8 cellular contexts compared by ENCODE assay signal in the genomic region with DNA sequence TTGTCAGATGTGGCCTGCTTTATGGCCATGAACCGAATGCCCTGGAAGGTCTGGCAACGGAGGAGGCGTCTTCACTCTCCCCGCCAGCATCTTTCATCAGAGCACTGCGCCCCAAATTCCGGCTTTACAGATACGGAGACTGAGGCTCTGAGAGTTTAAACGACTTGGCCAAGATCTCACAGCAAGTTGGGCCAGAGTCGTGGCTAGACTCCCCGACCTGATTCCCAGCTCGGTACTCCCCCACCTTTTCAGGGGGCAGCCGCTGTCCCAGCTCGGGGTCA. TPM values are rescaled to one million over a fixed set of nuclear protein-coding genes. Genes with fewer than 3 reads are reported as not detected.
DNase-seq lines count a peak whose midpoint lies in the region; ATAC-seq and TF ChIP-seq lines count a peak whose summit lies in the region.
"Had no signal": no experiment of that assay in that cellular context is flagged by ENCODE, and none has a peak within 500 bp of the region (broad histone marks: within the 10 kb centered on the region; RNA-seq: fewer than 3 reads in every experiment).

No MANE protein-coding gene starts in this region.

- H3K9me3 ChIP-seq in HUES48 (ENCODE audit: control insufficient read depth, insufficient read depth, low read length) (no peaks in the 10 kb centered on the region), iPS-20b (ENCODE audit: insufficient read depth, low read depth, low read length) (no peaks in the 10 kb centered on the region), smooth muscle cell (replicated peaks; ENCODE audit: low read depth) (no peaks in the 10 kb centered on the region)
- H3K9me3 ChIP-seq: thyroid gland had no signal

- no peaks in the 10 kb centered on the region for H3K36me3 Mint-ChIP-seq in activated CD8-positive, alpha-beta T cell treated with anti-CD3 and anti-CD28 coated beads, Interleukin-2, amount 10 ng/mL, durations not matched to agents 7 days and 5 days (ENCODE audit: low read depth)

- no peak overlapping the region for H3K27ac ChIP-seq in HUES48 (ENCODE audit: low read depth, low read length)
- H3K27ac ChIP-seq in iPS-20b (ENCODE audit: low read length) = no peak overlapping the region
- H3K27ac ChIP-seq in smooth muscle cell (ENCODE audit: low read depth) = no peak overlapping the region
- H3K27ac ChIP-seq: thyroid gland had no signal

- H3K4me3 ChIP-seq in HUES48 (ENCODE audit: low read depth, low read length) (peak overlapping the region; percentile 61), iPS-20b (ENCODE audit: low read length) (peak overlapping the region; percentile 74), smooth muscle cell (peak overlapping the region; percentile 45)

- H3F3A ChIP-seq in smooth muscle cell (ENCODE audit: low read depth) = peaks cover 9% of the 10 kb centered on the region

- ATAC-seq in activated CD8-positive, alpha-beta T cell treated with anti-CD3 and anti-CD28 coated beads, Interleukin-2, amount 10 ng/mL, durations not matched to agents 7 days and 5 days = no peak

- 7% methylated on average over 12 of the region's 13 CpGs for WGBS in smooth muscle cell (ENCODE audit: low lambda C conversion rate)

- DNase-seq in activated CD8-positive, alpha-beta T cell treated with anti-CD3 and anti-CD28 coated beads, Interleukin-2, amount 10 ng/mL, durations not matched to agents 7 days and 5 days = no peak
- no peak for DNase-seq in smooth muscle cell (lab: John Stamatoyannopoulos, UW; ENCODE audit: unreplicated experiment)
- DNase-seq in erythroblast (lab: John Stamatoyannopoulos, UW) = no peak
- no peak for DNase-seq in ureter (ENCODE audit: low spot score)
- DNase-seq in NCI-H1436 treated with DMSO at 0.1 percent for 48 hours (lab: John Stamatoyannopoulos, UW) = no peak

- no peak overlapping the region for H3K9ac ChIP-seq in HUES48 (ENCODE audit: low read depth, low read length)
- H3K9ac ChIP-seq in iPS-20b (ENCODE audit: low read depth, low read length) = no peak overlapping the region
- H3K9ac ChIP-seq in smooth muscle cell (ENCODE audit: low read depth) = no peak overlapping the region

- peaks cover 28% of the 10 kb centered on the region for H3K4me1 Mint-ChIP-seq in activated CD8-positive, alpha-beta T cell treated with anti-CD3 and anti-CD28 coated beads, Interleukin-2, amount 10 ng/mL, durations not matched to agents 7 days and 5 days (ENCODE audit: low read depth)

- H3K36me3 ChIP-seq in HUES48 (ENCODE audit: control insufficient read depth, insufficient read depth, low read length) (no peaks in the 10 kb centered on the region), iPS-20b (ENCODE audit: insufficient read depth, low read depth, low read length) (no peaks in the 10 kb centered on the region), smooth muscle cell (ENCODE audit: low read depth) (no peaks in the 10 kb centered on the region)
- H3K36me3 ChIP-seq: thyroid gland had no signal

- no peak overlapping the region for H3K27ac Mint-ChIP-seq in activated CD8-positive, alpha-beta T cell treated with anti-CD3 and anti-CD28 coated beads, Interleukin-2, amount 10 ng/mL, durations not matched to agents 7 days and 5 days

- H3K9me3 Mint-ChIP-seq in activated CD8-positive, alpha-beta T cell treated with anti-CD3 and anti-CD28 coated beads, Interleukin-2, amount 10 ng/mL, durations not matched to agents 7 days and 5 days (ENCODE audit: insufficient read depth) = no peaks in the 10 kb centered on the region

- no peak for TF ChIP-seq CTCF in smooth muscle cell (IDR thresholded peaks at IDR 0.05; ENCODE audit: borderline replicate concordance, insufficient read depth, poor library complexity, severe bottlenecking)

- no peak for TF ChIP-seq POLR2A in erythroblast (IDR thresholded peaks at IDR 0.05; ENCODE audit: low read length)

- H3K27me3 ChIP-seq in HUES48 (ENCODE audit: control insufficient read depth, insufficient read depth, low read length) (peaks cover 61% of the 10 kb centered on the region), iPS-20b (ENCODE audit: insufficient read depth, low read length) (peaks cover 78% of the 10 kb centered on the region), smooth muscle cell (ENCODE audit: low read depth) (peaks cover 33% of the 10 kb centered on the region)

- H3K4me3 Mint-ChIP-seq in activated CD8-positive, alpha-beta T cell treated with anti-CD3 and anti-CD28 coated beads, Interleukin-2, amount 10 ng/mL, durations not matched to agents 7 days and 5 days = peak overlapping the region; percentile 12

- H3K79me2 ChIP-seq in smooth muscle cell (ENCODE audit: low read depth) = no peaks in the 10 kb centered on the region

- no peak overlapping the region for H2AFZ ChIP-seq in smooth muscle cell (ENCODE audit: low read depth)

- peaks cover 71% of the 10 kb centered on the region for H3K27me3 Mint-ChIP-seq in activated CD8-positive, alpha-beta T cell treated with anti-CD3 and anti-CD28 coated beads, Interleukin-2, amount 10 ng/mL, durations not matched to agents 7 days and 5 days (ENCODE audit: low read depth)

- CTCF ChIA-PET in activated CD8-positive, alpha-beta T cell treated with anti-CD3 and anti-CD28 coated beads, Interleukin-2, amount 10 ng/mL, durations not matched to agents 7 days and 5 days (lab: Charles Lee) = interaction anchor here (0.9 to 4.1 kb wide), 10 partner anchors 11 to 88 kb away, joined by 3 to 36 read pairs (median 3); no protein-coding TSS in a partner anchor

- H3K4me1 ChIP-seq in HUES48 (ENCODE audit: control insufficient read depth, insufficient read depth, low read length) (peaks cover 17% of the 10 kb centered on the region), iPS-20b (ENCODE audit: insufficient read depth, low read length) (peaks cover 6% of the 10 kb centered on the region; the same call in 1 of the 2 replicates), smooth muscle cell (ENCODE audit: low read depth) (peaks cover 23% of the 10 kb centered on the region)

- no peaks in the 10 kb centered on the region for H4K20me1 ChIP-seq in smooth muscle cell (ENCODE audit: low read depth)

- POLR2A ChIA-PET in activated CD8-positive, alpha-beta T cell treated with anti-CD3 and anti-CD28 coated beads, Interleukin-2, amount 10 ng/mL, durations not matched to agents 7 days and 5 days (lab: Charles Lee) = no interaction called here

- H3K4me2 ChIP-seq in smooth muscle cell = peak overlapping the region; percentile 90

RNA-seq across cellular contexts. Expression of gene NGFR, which starts 1.7 kb away (rescaled TPM):
- under 1 TPM in 1 of 2 experiments, not detected in 1; 0.11 TPM for total RNA-seq in activated CD8-positive, alpha-beta T cell treated with anti-CD3 and anti-CD28 coated beads, Interleukin-2, amount 10 ng/mL, durations not matched to agents 7 days and 5 days
- total RNA-seq in smooth muscle cell = 1.3 and 2.4 TPM in 2 replicates
- polyA plus RNA-seq in smooth muscle cell = 2.3 and 2.5 TPM in 2 replicates
- total RNA-seq in ureter = 10.0 TPM
